10 cellular contexts compared by ENCODE assay signal in genomic region chr16:89562939-89563338, GRCh38.
DNase-seq lines count a peak whose midpoint lies in the region; ATAC-seq and TF ChIP-seq lines count a peak whose summit lies in the region.
"Had no signal": no experiment of that assay in that cellular context is flagged by ENCODE, and none has a peak within 500 bp of the region (broad histone marks: within the 10 kb centered on the region; RNA-seq: fewer than 3 reads in every experiment).

No MANE protein-coding gene starts in this region.

- H3K36me3 ChIP-seq in SK-N-MC (ENCODE audit: insufficient read depth, low read length): peaks cover 37% of the 10 kb centered on the region

- DNase-seq in activated naive CD4-positive, alpha-beta T cell treated with anti-CD3 and anti-CD28 coated beads, Interleukin-2, amount 10 ng/mL, durations not matched to agents 7 days and 5 days: no peak
- no peak for DNase-seq in activated naive CD4-positive, alpha-beta T cell treated with Interleukin-2 at 50 U/mL for 16 hours
- DNase-seq in SK-N-MC (ENCODE audit: low read depth, low spot score) (no peak), epithelial cell of prostate (ENCODE audit: low read depth, low spot score) (no peak), GM20000 (ENCODE audit: low spot score) (no peak)
- DNase-seq in stimulated activated naive CD8-positive, alpha-beta T cell treated with anti-CD3 and anti-CD28 coated beads, Interleukin-15, amount 100 ng/mL, for 72 hours: no peak
- DNase-seq: COR-L47 had no signal

- peaks cover 54% of the 10 kb centered on the region for H3K4me1 Mint-ChIP-seq in activated naive CD4-positive, alpha-beta T cell treated with anti-CD3 and anti-CD28 coated beads, Interleukin-2, amount 10 ng/mL, durations not matched to agents 7 days and 5 days
- H3K4me1 Mint-ChIP-seq in stimulated activated naive CD8-positive, alpha-beta T cell treated with anti-CD3 and anti-CD28 coated beads, Interleukin-15, amount 100 ng/mL, for 72 hours: peaks cover 64% of the 10 kb centered on the region

- no peaks in the 10 kb centered on the region for H3K9me3 ChIP-seq in SK-N-MC (ENCODE audit: low read depth, low read length)

- peak overlapping the region; percentile 86 for H3K4me3 ChIP-seq in SK-N-MC

- H3K27ac Mint-ChIP-seq in activated naive CD4-positive, alpha-beta T cell treated with anti-CD3 and anti-CD28 coated beads, Interleukin-2, amount 10 ng/mL, durations not matched to agents 7 days and 5 days: no peak overlapping the region
- H3K27ac Mint-ChIP-seq in stimulated activated naive CD8-positive, alpha-beta T cell treated with anti-CD3 and anti-CD28 coated beads, Interleukin-15, amount 100 ng/mL, for 72 hours: peak overlapping the region in 1 of 2 donors; percentile 92

- CTCF ChIA-PET in activated naive CD4-positive, alpha-beta T cell treated with anti-CD3 and anti-CD28 coated beads, Interleukin-2, amount 10 ng/mL, durations not matched to agents 7 days and 5 days (lab: Charles Lee): no interaction called here

- H3K27me3 Mint-ChIP-seq in activated naive CD4-positive, alpha-beta T cell treated with anti-CD3 and anti-CD28 coated beads, Interleukin-2, amount 10 ng/mL, durations not matched to agents 7 days and 5 days: no peaks in the 10 kb centered on the region
- no peaks in the 10 kb centered on the region for H3K27me3 Mint-ChIP-seq in stimulated activated naive CD8-positive, alpha-beta T cell treated with anti-CD3 and anti-CD28 coated beads, Interleukin-15, amount 100 ng/mL, for 72 hours

- no peaks in the 10 kb centered on the region for H3K9me3 Mint-ChIP-seq in activated naive CD4-positive, alpha-beta T cell treated with anti-CD3 and anti-CD28 coated beads, Interleukin-2, amount 10 ng/mL, durations not matched to agents 7 days and 5 days
- H3K9me3 Mint-ChIP-seq in stimulated activated naive CD8-positive, alpha-beta T cell treated with anti-CD3 and anti-CD28 coated beads, Interleukin-15, amount 100 ng/mL, for 72 hours: no peaks in the 10 kb centered on the region

- peaks cover 39% of the 10 kb centered on the region for H3K36me3 Mint-ChIP-seq in activated naive CD4-positive, alpha-beta T cell treated with anti-CD3 and anti-CD28 coated beads, Interleukin-2, amount 10 ng/mL, durations not matched to agents 7 days and 5 days

- TF ChIP-seq CTCF in GM20000 (IDR thresholded peaks at IDR 0.05; ENCODE audit: extremely low read depth, missing control alignments): no peak

- peak overlapping the region; percentile 98 for H3K4me3 Mint-ChIP-seq in activated naive CD4-positive, alpha-beta T cell treated with anti-CD3 and anti-CD28 coated beads, Interleukin-2, amount 10 ng/mL, durations not matched to agents 7 days and 5 days
- H3K4me3 Mint-ChIP-seq in stimulated activated naive CD8-positive, alpha-beta T cell treated with anti-CD3 and anti-CD28 coated beads, Interleukin-15, amount 100 ng/mL, for 72 hours: peak overlapping the region; percentile 86 to 87

- H3K27ac ChIP-seq in SK-N-MC: peak overlapping the region; percentile 40; the same call in 1 of the 2 replicates
- peak overlapping the region; percentile 98 for H3K27ac ChIP-seq in epithelial cell of prostate

- peak overlapping the region; percentile 94 for H3K9ac ChIP-seq in SK-N-MC (ENCODE audit: insufficient read length)

- ATAC-seq in stimulated activated naive CD8-positive, alpha-beta T cell treated with anti-CD3 and anti-CD28 coated beads, Interleukin-15, amount 100 ng/mL, for 72 hours: no peak
- ATAC-seq in HG03039 (IDR thresholded peaks at IDR 0.05; ENCODE audit: unreplicated experiment) (no peak), HG03159 (IDR thresholded peaks at IDR 0.05; ENCODE audit: unreplicated experiment) (no peak)
- ATAC-seq: Right ventricle myocardium inferior had no signal
